1 cellular context compared by ENCODE assay signal in genomic region chr2:113248997-113249770, GRCh38.
TF ChIP-seq lines count a peak whose summit lies in the region.

No MANE protein-coding gene starts in this region.

TF ChIP-seq in K562, 482 proteins besides CTCF, POLR2A, EP300 and RAD21 (continued from another document and continues in another):
- TF ChIP-seq SAP30 (IDR thresholded peaks at IDR 0.05; ENCODE audit: borderline replicate concordance, insufficient read depth, low read depth, low read length, poor library complexity, severe bottlenecking) (no peak), EP400 (IDR thresholded peaks at IDR 0.05) (no peak), MTA3 (IDR thresholded peaks at IDR 0.05; ENCODE audit: borderline replicate concordance) (no peak), CTBP1 (IDR thresholded peaks at IDR 0.05; ENCODE audit: borderline replicate concordance) (peak; percentile 42; the same call in 1 of the 2 replicates), ZNF639 (CRISPR knock-in tag; conservative IDR thresholded peaks at IDR 0.05 in 1 of 2, IDR thresholded peaks at IDR 0.05 in 1 of 2) (no peak), RFX7 (CRISPR knock-in tag; IDR thresholded peaks at IDR 0.05) (no peak), PTBP1 (IDR thresholded peaks at IDR 0.05; ENCODE audit: low read depth, low read length) (no peak), RBM17 (IDR thresholded peaks at IDR 0.05; ENCODE audit: borderline replicate concordance, low read depth, low read length) (no peak), GTF2B (IDR thresholded peaks at IDR 0.05; ENCODE audit: extremely low read depth, insufficient read length) (no peak), CHD1 (IDR thresholded peaks at IDR 0.05; ENCODE audit: low read length) (no peak), C11orf30 (IDR thresholded peaks at IDR 0.05; ENCODE audit: low read depth) (no peak), ZNF143 (CRISPR knock-in tag; IDR thresholded peaks at IDR 0.05) (no peak), ARID3A (IDR thresholded peaks at IDR 0.05; ENCODE audit: borderline replicate concordance, low read depth, low read length) (no peak), SMARCB1 (IDR thresholded peaks at IDR 0.05; ENCODE audit: insufficient read length, low read depth) (no peak), HDAC2 (IDR thresholded peaks at IDR 0.05) (no peak), MNT (conservative IDR thresholded peaks at IDR 0.05) (no peak), DPF2 (IDR thresholded peaks at IDR 0.05) (no peak), NCOA2 (IDR thresholded peaks at IDR 0.05; ENCODE audit: partially characterized antibody in 2 of 2) (no peak), XRCC5 (IDR thresholded peaks at IDR 0.05; ENCODE audit: low read depth, low read length) (0 out of 2 replicates have a peak, but pooled peaks have one; percentile 49), TRIM24 (IDR thresholded peaks at IDR 0.05) (no peak), RBBP5 (IDR thresholded peaks at IDR 0.05; ENCODE audit: borderline replicate concordance, insufficient read depth, low read length, poor library complexity, severe bottlenecking) (no peak), RUNX1 (IDR thresholded peaks at IDR 0.05; ENCODE audit: low read depth) (no peak), E2F3 (CRISPR knock-in tag; IDR thresholded peaks at IDR 0.05) (no peak), GTF3C2 (IDR thresholded peaks at IDR 0.05; ENCODE audit: borderline replicate concordance, extremely low read depth, insufficient read length) (no peak), DEAF1 (CRISPR knock-in tag; IDR thresholded peaks at IDR 0.05) (peak; percentile 50; the same call in 1 of the 2 replicates), SRSF7 (optimal IDR thresholded peaks at IDR 0.05; ENCODE audit: low read depth, low read length) (no peak), KDM2B (CRISPR knock-in tag; IDR thresholded peaks at IDR 0.05) (no peak), BACH1 (tag; IDR thresholded peaks at IDR 0.05) (no peak), CREM (IDR thresholded peaks at IDR 0.05; ENCODE audit: low read depth) (0 out of 2 replicates have a peak, but pooled peaks have one; percentile 14), ZNF217 (CRISPR knock-in tag; IDR thresholded peaks at IDR 0.05) (no peak), RBM14 (IDR thresholded peaks at IDR 0.05; ENCODE audit: borderline replicate concordance, insufficient read depth, low read depth, low read length) (no peak), HMG20B (CRISPR knock-in tag; IDR thresholded peaks at IDR 0.05) (no peak), TEAD2 (tag; IDR thresholded peaks at IDR 0.05) (no peak), ZNF197 (CRISPR knock-in tag; IDR thresholded peaks at IDR 0.05; ENCODE audit: low read depth) (no peak), GTF2F1 (IDR thresholded peaks at IDR 0.05; ENCODE audit: low read depth, low read length) (no peak), RCOR1 (IDR thresholded peaks at IDR 0.05; ENCODE audit: borderline replicate concordance in 1 of 2, low read depth in 2 of 2, low read length in 2 of 2) (0 out of 4 replicates have a peak, but pooled peaks of 1 of the 2 experiments have one; percentile 18), NRF1 (conservative IDR thresholded peaks at IDR 0.05 in 1 of 2, IDR thresholded peaks at IDR 0.05 in 1 of 2) (no peak)
- TF ChIP-seq, protein P1, sequence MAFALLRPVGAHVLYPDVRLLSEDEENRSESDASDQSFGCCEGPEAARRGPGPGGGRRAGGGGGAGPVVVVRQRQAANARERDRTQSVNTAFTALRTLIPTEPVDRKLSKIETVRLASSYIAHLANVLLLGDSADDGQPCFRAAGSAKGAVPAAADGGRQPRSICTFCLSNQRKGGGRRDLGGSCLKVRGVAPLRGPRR (CRISPR knock-in tag; IDR thresholded peaks at IDR 0.05): no peak
- TF ChIP-seq, protein P2, sequence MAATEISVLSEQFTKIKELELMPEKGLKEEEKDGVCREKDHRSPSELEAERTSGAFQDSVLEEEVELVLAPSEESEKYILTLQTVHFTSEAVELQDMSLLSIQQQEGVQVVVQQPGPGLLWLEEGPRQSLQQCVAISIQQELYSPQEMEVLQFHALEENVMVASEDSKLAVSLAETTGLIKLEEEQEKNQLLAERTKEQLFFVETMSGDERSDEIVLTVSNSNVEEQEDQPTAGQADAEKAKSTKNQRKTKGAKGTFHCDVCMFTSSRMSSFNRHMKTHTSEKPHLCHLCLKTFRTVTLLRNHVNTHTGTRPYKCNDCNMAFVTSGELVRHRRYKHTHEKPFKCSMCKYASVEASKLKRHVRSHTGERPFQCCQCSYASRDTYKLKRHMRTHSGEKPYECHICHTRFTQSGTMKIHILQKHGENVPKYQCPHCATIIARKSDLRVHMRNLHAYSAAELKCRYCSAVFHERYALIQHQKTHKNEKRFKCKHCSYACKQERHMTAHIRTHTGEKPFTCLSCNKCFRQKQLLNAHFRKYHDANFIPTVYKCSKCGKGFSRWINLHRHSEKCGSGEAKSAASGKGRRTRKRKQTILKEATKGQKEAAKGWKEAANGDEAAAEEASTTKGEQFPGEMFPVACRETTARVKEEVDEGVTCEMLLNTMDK (IDR thresholded peaks at IDR 0.05; ENCODE audit: borderline replicate concordance, insufficient read depth, low read depth, low read length, poor library complexity, severe bottlenecking): peak; percentile 40
- TF ChIP-seq, protein P3, sequence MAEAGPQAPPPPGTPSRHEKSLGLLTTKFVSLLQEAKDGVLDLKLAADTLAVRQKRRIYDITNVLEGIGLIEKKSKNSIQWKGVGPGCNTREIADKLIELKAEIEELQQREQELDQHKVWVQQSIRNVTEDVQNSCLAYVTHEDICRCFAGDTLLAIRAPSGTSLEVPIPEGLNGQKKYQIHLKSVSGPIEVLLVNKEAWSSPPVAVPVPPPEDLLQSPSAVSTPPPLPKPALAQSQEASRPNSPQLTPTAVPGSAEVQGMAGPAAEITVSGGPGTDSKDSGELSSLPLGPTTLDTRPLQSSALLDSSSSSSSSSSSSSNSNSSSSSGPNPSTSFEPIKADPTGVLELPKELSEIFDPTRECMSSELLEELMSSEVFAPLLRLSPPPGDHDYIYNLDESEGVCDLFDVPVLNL (CRISPR knock-in tag; IDR thresholded peaks at IDR 0.05; ENCODE audit: low read depth): no peak
- TF ChIP-seq, protein P4, sequence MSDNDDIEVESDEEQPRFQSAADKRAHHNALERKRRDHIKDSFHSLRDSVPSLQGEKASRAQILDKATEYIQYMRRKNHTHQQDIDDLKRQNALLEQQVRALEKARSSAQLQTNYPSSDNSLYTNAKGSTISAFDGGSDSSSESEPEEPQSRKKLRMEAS (CRISPR knock-in tag; IDR thresholded peaks at IDR 0.05): no peak
- TF ChIP-seq, protein P5, sequence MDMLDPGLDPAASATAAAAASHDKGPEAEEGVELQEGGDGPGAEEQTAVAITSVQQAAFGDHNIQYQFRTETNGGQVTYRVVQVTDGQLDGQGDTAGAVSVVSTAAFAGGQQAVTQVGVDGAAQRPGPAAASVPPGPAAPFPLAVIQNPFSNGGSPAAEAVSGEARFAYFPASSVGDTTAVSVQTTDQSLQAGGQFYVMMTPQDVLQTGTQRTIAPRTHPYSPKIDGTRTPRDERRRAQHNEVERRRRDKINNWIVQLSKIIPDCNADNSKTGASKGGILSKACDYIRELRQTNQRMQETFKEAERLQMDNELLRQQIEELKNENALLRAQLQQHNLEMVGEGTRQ (CRISPR knock-in tag; IDR thresholded peaks at IDR 0.05): no peak
- TF ChIP-seq, protein P6, sequence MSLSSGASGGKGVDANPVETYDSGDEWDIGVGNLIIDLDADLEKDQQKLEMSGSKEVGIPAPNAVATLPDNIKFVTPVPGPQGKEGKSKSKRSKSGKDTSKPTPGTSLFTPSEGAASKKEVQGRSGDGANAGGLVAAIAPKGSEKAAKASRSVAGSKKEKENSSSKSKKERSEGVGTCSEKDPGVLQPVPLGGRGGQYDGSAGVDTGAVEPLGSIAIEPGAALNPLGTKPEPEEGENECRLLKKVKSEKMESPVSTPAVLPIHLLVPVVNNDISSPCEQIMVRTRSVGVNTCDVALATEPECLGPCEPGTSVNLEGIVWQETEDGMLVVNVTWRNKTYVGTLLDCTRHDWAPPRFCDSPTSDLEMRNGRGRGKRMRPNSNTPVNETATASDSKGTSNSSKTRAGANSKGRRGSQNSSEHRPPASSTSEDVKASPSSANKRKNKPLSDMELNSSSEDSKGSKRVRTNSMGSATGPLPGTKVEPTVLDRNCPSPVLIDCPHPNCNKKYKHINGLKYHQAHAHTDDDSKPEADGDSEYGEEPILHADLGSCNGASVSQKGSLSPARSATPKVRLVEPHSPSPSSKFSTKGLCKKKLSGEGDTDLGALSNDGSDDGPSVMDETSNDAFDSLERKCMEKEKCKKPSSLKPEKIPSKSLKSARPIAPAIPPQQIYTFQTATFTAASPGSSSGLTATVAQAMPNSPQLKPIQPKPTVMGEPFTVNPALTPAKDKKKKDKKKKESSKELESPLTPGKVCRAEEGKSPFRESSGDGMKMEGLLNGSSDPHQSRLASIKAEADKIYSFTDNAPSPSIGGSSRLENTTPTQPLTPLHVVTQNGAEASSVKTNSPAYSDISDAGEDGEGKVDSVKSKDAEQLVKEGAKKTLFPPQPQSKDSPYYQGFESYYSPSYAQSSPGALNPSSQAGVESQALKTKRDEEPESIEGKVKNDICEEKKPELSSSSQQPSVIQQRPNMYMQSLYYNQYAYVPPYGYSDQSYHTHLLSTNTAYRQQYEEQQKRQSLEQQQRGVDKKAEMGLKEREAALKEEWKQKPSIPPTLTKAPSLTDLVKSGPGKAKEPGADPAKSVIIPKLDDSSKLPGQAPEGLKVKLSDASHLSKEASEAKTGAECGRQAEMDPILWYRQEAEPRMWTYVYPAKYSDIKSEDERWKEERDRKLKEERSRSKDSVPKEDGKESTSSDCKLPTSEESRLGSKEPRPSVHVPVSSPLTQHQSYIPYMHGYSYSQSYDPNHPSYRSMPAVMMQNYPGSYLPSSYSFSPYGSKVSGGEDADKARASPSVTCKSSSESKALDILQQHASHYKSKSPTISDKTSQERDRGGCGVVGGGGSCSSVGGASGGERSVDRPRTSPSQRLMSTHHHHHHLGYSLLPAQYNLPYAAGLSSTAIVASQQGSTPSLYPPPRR (CRISPR knock-in tag; IDR thresholded peaks at IDR 0.05; ENCODE audit: borderline replicate concordance): no peak
